In genomic region chr1:233704882-233705723, GRCh38 we compare ENCODE assay signal across 24 cellular contexts.
DNase-seq lines count a peak whose midpoint lies in the region; ATAC-seq, FAIRE-seq and TF ChIP-seq lines count a peak whose summit lies in the region.
"Had no signal": no experiment of that assay in that cellular context is flagged by ENCODE, and none has a peak within 500 bp of the region (broad histone marks: within the 10 kb centered on the region; RNA-seq: fewer than 3 reads in every experiment).

No MANE protein-coding gene starts in this region.

- H3K9me3 ChIP-seq in endocrine pancreas (ENCODE audit: control insufficient read depth, low read length), result no peaks in the 10 kb centered on the region
- no peaks in the 10 kb centered on the region for H3K9me3 ChIP-seq in lower lobe of right lung
- H3K9me3 ChIP-seq: neutrophil, vagina had no signal

- no peaks in the 10 kb centered on the region for H3K27me3 Mint-ChIP-seq in MCF 10A (ENCODE audit: insufficient read depth, unreplicated experiment)
- H3K27me3 Mint-ChIP-seq in activated naive CD4-positive, alpha-beta T cell treated with anti-CD3 and anti-CD28 coated beads for 36 hours (ENCODE audit: low read depth), result peaks cover 10% of the 10 kb centered on the region
- H3K27me3 Mint-ChIP-seq: stimulated activated memory B cell treated with anti-CD40 and anti-IgM and Interleukin-4, amounts not matched to agents 10 μg/mL and 1 μg/mL and 100 μg/mL, for 72 hours had no signal

- intact Hi-C loops in MCF 10A (cut with micrococcal nuclease), result loop anchor here (5.0 to 10.0 kb wide), 3 partner anchors 93 to 263 kb away; partner anchors contain the start of genes KCNK1 and SLC35F3
- intact Hi-C loops in lower lobe of right lung (cut with DNase I), result no loop called here
- intact Hi-C loops in activated naive CD4-positive, alpha-beta T cell treated with anti-CD3 and anti-CD28 coated beads for 36 hours (cut with micrococcal nuclease), result no loop called here

- ATAC-seq in lower lobe of right lung, result peak; percentile 74 to 83
- no peak for ATAC-seq in HG03378 (IDR thresholded peaks at IDR 0.05; ENCODE audit: unreplicated experiment)
- ATAC-seq: heart right ventricle; sciatic nerve; stimulated activated memory B cell treated with anti-CD40 and anti-IgM and Interleukin-4, amounts not matched to agents 10 μg/mL and 1 μg/mL and 100 μg/mL, for 72 hours had no signal

- H3K4me1 Mint-ChIP-seq in MCF 10A (ENCODE audit: insufficient read depth, unreplicated experiment), result peaks cover 46% of the 10 kb centered on the region
- H3K4me1 Mint-ChIP-seq in activated naive CD4-positive, alpha-beta T cell treated with anti-CD3 and anti-CD28 coated beads for 36 hours (ENCODE audit: low read depth), result no peaks in the 10 kb centered on the region
- H3K4me1 Mint-ChIP-seq: activated CD4-positive, alpha-beta T cell treated with anti-CD3 and anti-CD28 coated beads, Interleukin-2, amount 10 ng/mL, durations not matched to agents 24 days and 14 days; stimulated activated memory B cell treated with anti-CD40 and anti-IgM and Interleukin-4, amounts not matched to agents 10 μg/mL and 1 μg/mL and 100 μg/mL, for 72 hours had no signal

- peak overlapping the region; percentile 13 for H3K27ac ChIP-seq in lower lobe of right lung
- H3K27ac ChIP-seq: heart right ventricle, neutrophil, WERI-Rb-1 had no signal

- H3K27me3 ChIP-seq in endocrine pancreas (ENCODE audit: control insufficient read depth, insufficient read depth, low read length) (no peaks in the 10 kb centered on the region), lower lobe of right lung (ENCODE audit: low read depth) (no peaks in the 10 kb centered on the region)
- H3K27me3 ChIP-seq: heart right ventricle, neutrophil, vagina had no signal

- no peaks in the 10 kb centered on the region for H3K9me3 Mint-ChIP-seq in MCF 10A (ENCODE audit: unreplicated experiment)
- H3K9me3 Mint-ChIP-seq in activated naive CD4-positive, alpha-beta T cell treated with anti-CD3 and anti-CD28 coated beads for 36 hours, result peaks cover 3% of the 10 kb centered on the region
- H3K9me3 Mint-ChIP-seq: activated CD4-positive, alpha-beta T cell treated with anti-CD3 and anti-CD28 coated beads, Interleukin-2, amount 10 ng/mL, durations not matched to agents 24 days and 14 days had no signal

- in situ Hi-C loops in T47D (cut with HindIII; ENCODE audit: low pct_unique_long_range_greater_than_20kb, low sequenced_read_pairs) (no loop called here), GM13976 (cut with MboI; ENCODE audit: low sequenced_read_pairs, unreplicated experiment) (no loop called here)

- H3K4me1 ChIP-seq in endocrine pancreas (ENCODE audit: control insufficient read depth, insufficient read depth, low read length) (peaks cover 8% of the 10 kb centered on the region), lower lobe of right lung (no peaks in the 10 kb centered on the region)

- no peak overlapping the region for H3K9ac ChIP-seq in endocrine pancreas (ENCODE audit: control insufficient read depth, insufficient read depth, low read length)

- POLR2A ChIA-PET in MCF 10A (lab: Yijun Ruan, JAX), result interaction anchor here (0.7 to 4.0 kb wide), 12 partner anchors 8 to 1244 kb away, joined by 3 to 45 read pairs (median 4); no protein-coding TSS in a partner anchor

- CTCF ChIA-PET in MCF 10A (lab: Yijun Ruan, JAX), result interaction anchor here (0.6 to 4.8 kb wide), 7 partner anchors 12 to 264 kb away, joined by 3 to 29 read pairs (median 3); no protein-coding TSS in a partner anchor
- CTCF ChIA-PET in activated naive CD4-positive, alpha-beta T cell treated with anti-CD3 and anti-CD28 coated beads for 36 hours (lab: Charles Lee), result no interaction called here

- H3K27ac Mint-ChIP-seq in MCF 10A (ENCODE audit: low read depth, unreplicated experiment), result no peak overlapping the region
- no peak overlapping the region for H3K27ac Mint-ChIP-seq in activated naive CD4-positive, alpha-beta T cell treated with anti-CD3 and anti-CD28 coated beads for 36 hours
- H3K27ac Mint-ChIP-seq: activated CD4-positive, alpha-beta T cell treated with anti-CD3 and anti-CD28 coated beads, Interleukin-2, amount 10 ng/mL, durations not matched to agents 24 days and 14 days; activated T-cell treated with anti-CD3 and anti-CD28 coated beads, Interleukin-2, amount 50 U/mL, for 24 hours; stimulated activated memory B cell treated with anti-CD40 and anti-IgM and Interleukin-4, amounts not matched to agents 10 μg/mL and 1 μg/mL and 100 μg/mL, for 72 hours had no signal

- no peak overlapping the region for H3K4me3 Mint-ChIP-seq in MCF 10A (ENCODE audit: unreplicated experiment)
- no peak overlapping the region for H3K4me3 Mint-ChIP-seq in activated naive CD4-positive, alpha-beta T cell treated with anti-CD3 and anti-CD28 coated beads for 36 hours
- H3K4me3 Mint-ChIP-seq: activated CD4-positive, alpha-beta T cell treated with anti-CD3 and anti-CD28 coated beads, Interleukin-2, amount 10 ng/mL, durations not matched to agents 24 days and 14 days; activated T-cell treated with anti-CD3 and anti-CD28 coated beads, Interleukin-2, amount 50 U/mL, for 24 hours; stimulated activated memory B cell treated with anti-CD40 and anti-IgM and Interleukin-4, amounts not matched to agents 10 μg/mL and 1 μg/mL and 100 μg/mL, for 72 hours had no signal

- DNase-seq in T47D (ENCODE audit: low read depth in 1 of 2, low spot score in 1 of 2) (peak; percentile 13 to 87), MCF 10A (ENCODE audit: unreplicated experiment) (no peak), lower lobe of right lung (no peak), GM13976 (ENCODE audit: low spot score) (no peak), RCC 7860 (ENCODE audit: low spot score) (no peak)
- DNase-seq in activated naive CD4-positive, alpha-beta T cell treated with anti-CD3 and anti-CD28 coated beads for 36 hours, result no peak
- DNase-seq: activated CD4-positive, alpha-beta T cell treated with anti-CD3 and anti-CD28 coated beads, Interleukin-2, amount 10 ng/mL, durations not matched to agents 24 days and 14 days; activated T-cell treated with anti-CD3 and anti-CD28 coated beads, Interleukin-2, amount 50 U/mL, for 24 hours; DMS153; H7; heart right ventricle; IMR-90; NCI-H1105; NCI-H1930; NCI-H748 treated with DMSO at 0.1 percent for 48 hours; stimulated activated CD4-positive, alpha-beta T cell treated with anti-CD3 and anti-CD28 coated beads, Interleukin-4, amount 100 ng/mL, for 4 hours; WERI-Rb-1 had no signal

- no TSS peak for BruUV-seq in MCF 10A (replicated peaks; lab: Mats Ljungman, UMichigan)

- no peak for FAIRE-seq in RCC 7860 (lab: Jason Lieb, UNC)
- FAIRE-seq: G401.6 had no signal

- H3K4me3 ChIP-seq in endocrine pancreas (ENCODE audit: control insufficient read depth, insufficient read depth, low read length) (peak overlapping the region; percentile 20), lower lobe of right lung (no peak overlapping the region)
- H3K4me3 ChIP-seq: heart right ventricle, vagina had no signal

- no peaks in the 10 kb centered on the region for H3K36me3 Mint-ChIP-seq in MCF 10A (ENCODE audit: insufficient read depth, unreplicated experiment)
- H3K36me3 Mint-ChIP-seq in activated naive CD4-positive, alpha-beta T cell treated with anti-CD3 and anti-CD28 coated beads for 36 hours (ENCODE audit: low read depth), result no peaks in the 10 kb centered on the region
- H3K36me3 Mint-ChIP-seq: stimulated activated memory B cell treated with anti-CD40 and anti-IgM and Interleukin-4, amounts not matched to agents 10 μg/mL and 1 μg/mL and 100 μg/mL, for 72 hours had no signal

- H3K36me3 ChIP-seq in endocrine pancreas (ENCODE audit: control insufficient read depth, insufficient read depth, low read length) (no peaks in the 10 kb centered on the region), lower lobe of right lung (no peaks in the 10 kb centered on the region)
- H3K36me3 ChIP-seq: heart right ventricle, neutrophil, vagina, WERI-Rb-1 had no signal

- no peak for TF ChIP-seq CTCF in MCF 10A (IDR thresholded peaks at IDR 0.05; ENCODE audit: unreplicated experiment)
- no peak for TF ChIP-seq CTCF in lower lobe of right lung (IDR thresholded peaks at IDR 0.05)
- TF ChIP-seq CTCF in GM13976 (IDR thresholded peaks at IDR 0.05; ENCODE audit: borderline replicate concordance, control extremely low read depth, extremely low read depth, insufficient read depth, missing control alignments), result no peak

Comparison
In these comparisons a context has a peak if more than half of its experiments do, and no peak if none do; other contexts are left out.
1. DNase-seq: peak in T47D (2 of 2); none in MCF 10A (single experiment), lower lobe of right lung (single experiment), activated naive CD4-positive, alpha-beta T cell treated with anti-CD3 and anti-CD28 coated beads for 36 hours (single experiment), GM13976 (single experiment) and RCC 7860 (single experiment).